ENCODE assay signal across 17 cellular contexts in the genomic region with DNA sequence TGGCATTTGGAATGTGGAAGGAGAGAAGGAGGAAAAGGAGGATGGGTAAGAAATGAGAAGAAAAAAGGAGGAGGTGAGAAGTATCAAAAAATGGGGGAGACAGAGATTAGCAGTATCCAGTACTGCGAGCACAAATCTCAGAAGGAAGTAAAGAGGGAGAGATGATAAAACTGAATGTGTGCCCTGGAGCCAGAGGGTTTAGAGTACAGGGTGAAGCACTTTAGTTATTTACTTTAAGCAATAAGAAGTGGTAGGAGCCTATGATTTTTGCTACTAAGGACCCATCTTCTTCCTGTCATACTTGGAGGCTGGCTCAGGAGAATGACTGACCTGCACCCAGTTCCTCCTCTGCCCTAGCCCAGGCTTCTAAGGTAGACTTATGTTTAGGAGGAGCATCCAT.
DNase-seq lines count a peak whose midpoint lies in the region; ATAC-seq and TF ChIP-seq lines count a peak whose summit lies in the region.
"Had no signal": no experiment of that assay in that cellular context is flagged by ENCODE, and none has a peak within 500 bp of the region (broad histone marks: within the 10 kb centered on the region; RNA-seq: fewer than 3 reads in every experiment).

No MANE protein-coding gene starts in this region.

- no peak overlapping the region for H3K4me3 ChIP-seq in IMR-90 (ENCODE audit: insufficient read depth, low read depth, low read length)
- no peak overlapping the region for H3K4me3 ChIP-seq in left lung
- no peak overlapping the region for H3K4me3 ChIP-seq in upper lobe of right lung
- H3K4me3 ChIP-seq: GM23248, HAP-1 had no signal

- no peak overlapping the region for H3K4ac ChIP-seq in IMR-90 (ENCODE audit: low read depth, low read length)

- H3K9ac ChIP-seq in IMR-90 (ENCODE audit: low read depth, low read length): no peak overlapping the region
- H3K9ac ChIP-seq: GM23248 had no signal

- H3K27ac ChIP-seq in IMR-90 (ENCODE audit: insufficient read depth, low read length) (no peak overlapping the region), left lung (no peak overlapping the region), upper lobe of right lung (no peak overlapping the region)
- H3K27ac ChIP-seq: GM23248 had no signal

- in situ Hi-C loops in IMR-90 (cut with MboI; ENCODE audit: low sequenced_read_pairs): no loop called here

- H2BK5ac ChIP-seq in IMR-90 (ENCODE audit: low read depth, low read length, poor library complexity, severe bottlenecking): no peak overlapping the region

- H3K36me3 ChIP-seq in IMR-90 (ENCODE audit: control insufficient read depth, insufficient read depth, low read length) (no peaks in the 10 kb centered on the region), left lung (no peaks in the 10 kb centered on the region), upper lobe of right lung (no peaks in the 10 kb centered on the region)
- H3K36me3 ChIP-seq: BE2C, HAP-1 had no signal

- H2BK120ac ChIP-seq in IMR-90 (ENCODE audit: low read depth, low read length): no peak overlapping the region; the same call in 1 of the 2 replicates

- DNase-seq in EH (ENCODE audit: low read depth): peak; percentile 11
- DNase-seq in IMR-90: no peak
- DNase-seq in left lung: no peak
- DNase-seq in upper lobe of right lung: no peak
- no peak for DNase-seq in OCI-M2 (lab: John Stamatoyannopoulos, UW; ENCODE audit: unreplicated experiment)
- DNase-seq in HCEC 1CT: no peak
- DNase-seq: BE2C; C1 segment of cervical spinal cord; CD4-positive, CD25-positive, alpha-beta regulatory T cell; CD8-positive, alpha-beta memory T cell; COR-L47; DMS 273 treated with DMSO at 0.1 percent for 48 hours; DMS79; GF-D8; GM23248; KBM-7 had no signal

- no peak overlapping the region for H2AK5ac ChIP-seq in IMR-90 (ENCODE audit: low read depth, low read length)

- CTCF ChIA-PET in IMR-90 (lab: Yijun Ruan, JAX): no interaction called here

- no peak for ATAC-seq in IMR-90 (ENCODE audit: low read depth)
- ATAC-seq in left lung: peak; percentile 71
- ATAC-seq in upper lobe of right lung: peak; percentile 58

- no peaks in the 10 kb centered on the region for H3K27me3 ChIP-seq in IMR-90 (ENCODE audit: control insufficient read depth, insufficient read depth, low read length)
- H3K27me3 ChIP-seq in left lung: no peaks in the 10 kb centered on the region
- H3K27me3 ChIP-seq in upper lobe of right lung: no peaks in the 10 kb centered on the region
- H3K27me3 ChIP-seq: BE2C had no signal

- POLR2A ChIA-PET in IMR-90 (lab: Charles Lee; ENCODE audit: unreplicated experiment): no interaction called here

- H2AFZ ChIP-seq in IMR-90 (replicated peaks; ENCODE audit: low read length, poor library complexity): no peak overlapping the region
- H2AFZ ChIP-seq: GM23248 had no signal

- BruUV-seq in IMR-90 (replicated peaks; lab: Mats Ljungman, UMichigan): no TSS peak

- no peak overlapping the region for H3K23ac ChIP-seq in IMR-90 (ENCODE audit: low read depth, low read length)

- no peak overlapping the region for H3K14ac ChIP-seq in IMR-90 (replicated peaks; ENCODE audit: low read depth, low read length)

- TF ChIP-seq POLR2A in IMR-90 (IDR thresholded peaks at IDR 0.05; ENCODE audit: low read depth, low read length): no peak

- no peak overlapping the region for H4K91ac ChIP-seq in IMR-90 (ENCODE audit: insufficient read depth, low read depth, low read length)

- H3K56ac ChIP-seq in IMR-90 (ENCODE audit: extremely low read depth, insufficient read depth, low read length): no peak overlapping the region

- TF ChIP-seq RAD21 in IMR-90 (IDR thresholded peaks at IDR 0.05; ENCODE audit: low read length): no peak

- no peaks in the 10 kb centered on the region for H4K20me1 ChIP-seq in IMR-90 (ENCODE audit: insufficient read depth, low read length)

- H3K9me3 ChIP-seq in IMR-90 (ENCODE audit: control insufficient read depth, insufficient read depth, low read length) (no peaks in the 10 kb centered on the region), left lung (no peaks in the 10 kb centered on the region), upper lobe of right lung (no peaks in the 10 kb centered on the region)
- H3K9me3 ChIP-seq: BE2C, HAP-1 had no signal

- H3K4me1 ChIP-seq in IMR-90 (ENCODE audit: control insufficient read depth, insufficient read depth, low read length) (peaks cover 3% of the 10 kb centered on the region), left lung (no peaks in the 10 kb centered on the region), upper lobe of right lung (no peaks in the 10 kb centered on the region)
- H3K4me1 ChIP-seq: BE2C, HAP-1 had no signal

- H3K9me1 ChIP-seq in IMR-90 (ENCODE audit: insufficient read depth, low read length): no peaks in the 10 kb centered on the region

- H2BK15ac ChIP-seq in IMR-90 (ENCODE audit: low read depth, low read length): peak overlapping the region; percentile 56; the same call in 1 of the 3 replicates

- intact Hi-C loops in IMR-90 (cut with micrococcal nuclease): no loop called here
- intact Hi-C loops in left lung (cut with DNase I): no loop called here
- intact Hi-C loops in upper lobe of right lung (cut with DNase I): no loop called here

- no peak overlapping the region for H3K4me2 ChIP-seq in IMR-90 (ENCODE audit: low read depth, low read length)

- TF ChIP-seq CTCF in IMR-90 (conservative IDR thresholded peaks at IDR 0.05; ENCODE audit: low read depth, low read length) (no peak), left lung (IDR thresholded peaks at IDR 0.05) (no peak), upper lobe of right lung (IDR thresholded peaks at IDR 0.05) (no peak)

- H2AK9ac ChIP-seq in IMR-90 (replicated peaks; ENCODE audit: low read depth, low read length, poor library complexity): no peak overlapping the region

- no peak overlapping the region for H2BK20ac ChIP-seq in IMR-90 (ENCODE audit: low read depth, low read length)

- H4K8ac ChIP-seq in IMR-90 (ENCODE audit: low read depth in 2 of 2, low read length in 2 of 2): no peak overlapping the region

- WGBS in IMR-90 (ENCODE audit: extremely low coverage in 2 of 2, insufficient read length in 1 of 2), 2 experiments: 83% methylated on average over 1 of the region's 1 CpG; no CpG with 5 or more reads in 1 of the 2 experiments

- H3K79me1 ChIP-seq in IMR-90 (ENCODE audit: low read depth in 1 of 2, low read length in 2 of 2): no peaks in the 10 kb centered on the region

- no peak overlapping the region for H3K18ac ChIP-seq in IMR-90 (ENCODE audit: low read depth, low read length)

- dilution Hi-C loops in IMR-90 (cut with HindIII; ENCODE audit: low sequenced_read_pairs, unreplicated experiment): no loop called here

- H4K5ac ChIP-seq in IMR-90 (ENCODE audit: low read depth, low read length): no peak overlapping the region

TF ChIP-seq in IMR-90, 13 proteins besides CTCF, POLR2A, EP300 and RAD21:
- TF ChIP-seq NFE2L2 (IDR thresholded peaks at IDR 0.05; ENCODE audit: low read depth, low read length) (no peak), MAFK (IDR thresholded peaks at IDR 0.05; ENCODE audit: low read depth, low read length) (no peak), SMC3 (IDR thresholded peaks at IDR 0.05; ENCODE audit: low read depth, low read length) (no peak), RCOR1 (IDR thresholded peaks at IDR 0.05; ENCODE audit: insufficient replicate concordance, low read length) (no peak), MAZ (IDR thresholded peaks at IDR 0.05; ENCODE audit: borderline replicate concordance, low read depth, low read length) (no peak), CEBPB (IDR thresholded peaks at IDR 0.05; ENCODE audit: low read depth, low read length) (no peak), CHD1 (IDR thresholded peaks at IDR 0.05; ENCODE audit: low read depth, low read length) (no peak), MXI1 (IDR thresholded peaks at IDR 0.05; ENCODE audit: borderline replicate concordance, low read depth, low read length) (no peak), BHLHE40 (IDR thresholded peaks at IDR 0.05; ENCODE audit: low read depth, low read length) (no peak), RFX5 (IDR thresholded peaks at IDR 0.05; ENCODE audit: low read depth, low read length) (no peak), FOS (IDR thresholded peaks at IDR 0.05; ENCODE audit: low read depth, low read length) (no peak)
- TF ChIP-seq, protein P1, sequence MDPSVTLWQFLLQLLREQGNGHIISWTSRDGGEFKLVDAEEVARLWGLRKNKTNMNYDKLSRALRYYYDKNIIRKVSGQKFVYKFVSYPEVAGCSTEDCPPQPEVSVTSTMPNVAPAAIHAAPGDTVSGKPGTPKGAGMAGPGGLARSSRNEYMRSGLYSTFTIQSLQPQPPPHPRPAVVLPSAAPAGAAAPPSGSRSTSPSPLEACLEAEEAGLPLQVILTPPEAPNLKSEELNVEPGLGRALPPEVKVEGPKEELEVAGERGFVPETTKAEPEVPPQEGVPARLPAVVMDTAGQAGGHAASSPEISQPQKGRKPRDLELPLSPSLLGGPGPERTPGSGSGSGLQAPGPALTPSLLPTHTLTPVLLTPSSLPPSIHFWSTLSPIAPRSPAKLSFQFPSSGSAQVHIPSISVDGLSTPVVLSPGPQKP (IDR thresholded peaks at IDR 0.05; ENCODE audit: borderline replicate concordance, low read depth, low read length): no peak
- TF ChIP-seq, protein P2, sequence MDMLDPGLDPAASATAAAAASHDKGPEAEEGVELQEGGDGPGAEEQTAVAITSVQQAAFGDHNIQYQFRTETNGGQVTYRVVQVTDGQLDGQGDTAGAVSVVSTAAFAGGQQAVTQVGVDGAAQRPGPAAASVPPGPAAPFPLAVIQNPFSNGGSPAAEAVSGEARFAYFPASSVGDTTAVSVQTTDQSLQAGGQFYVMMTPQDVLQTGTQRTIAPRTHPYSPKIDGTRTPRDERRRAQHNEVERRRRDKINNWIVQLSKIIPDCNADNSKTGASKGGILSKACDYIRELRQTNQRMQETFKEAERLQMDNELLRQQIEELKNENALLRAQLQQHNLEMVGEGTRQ (IDR thresholded peaks at IDR 0.05; ENCODE audit: low read depth, low read length): no peak
